ENCODE assay signal across 9 cellular contexts in genomic region chr12:75982974-75983660, GRCh38. TPM values are rescaled to one million over a fixed set of nuclear protein-coding genes. Genes with fewer than 3 reads are reported as not detected.
DNase-seq lines count a peak whose midpoint lies in the region; ATAC-seq, FAIRE-seq and TF ChIP-seq lines count a peak whose summit lies in the region.
"Had no signal": no experiment of that assay in that cellular context is flagged by ENCODE, and none has a peak within 500 bp of the region (broad histone marks: within the 10 kb centered on the region; RNA-seq: fewer than 3 reads in every experiment).

No MANE protein-coding gene starts in this region.

- no peak overlapping the region for H3K4me2 ChIP-seq in smooth muscle cell
- H3K4me2 ChIP-seq: KMS-11 had no signal

- no peaks in the 10 kb centered on the region for H3K9me3 ChIP-seq in smooth muscle cell (replicated peaks; ENCODE audit: low read depth)

- ATAC-seq in Right ventricle myocardium superior (ENCODE audit: poor library complexity): peak; percentile 87
- no peak for ATAC-seq in GM21529 (IDR thresholded peaks at IDR 0.05; ENCODE audit: unreplicated experiment)

- peaks cover 13% of the 10 kb centered on the region for H3K4me1 ChIP-seq in smooth muscle cell (ENCODE audit: low read depth)

- H3K36me3 ChIP-seq in smooth muscle cell (ENCODE audit: low read depth): no peaks in the 10 kb centered on the region

- DNase-seq in H54 (ENCODE audit: insufficient read length, low spot score) (no peak), SW480 (ENCODE audit: low spot score) (peak; percentile 85), Right ventricle myocardium superior (no peak), smooth muscle cell (lab: John Stamatoyannopoulos, UW; ENCODE audit: unreplicated experiment) (no peak), erythroblast (lab: John Stamatoyannopoulos, UW) (no peak), SHP77 (lab: John Stamatoyannopoulos, UW) (no peak)
- DNase-seq: substantia nigra had no signal

- H3K27ac ChIP-seq in smooth muscle cell (ENCODE audit: low read depth): no peak overlapping the region
- H3K27ac ChIP-seq: KMS-11 had no signal

- no peaks in the 10 kb centered on the region for H3K79me2 ChIP-seq in smooth muscle cell (ENCODE audit: low read depth)

- FAIRE-seq in H54 (lab: Jason Lieb, UNC): peak; percentile 43

- no peak for TF ChIP-seq CTCF in smooth muscle cell (IDR thresholded peaks at IDR 0.05; ENCODE audit: borderline replicate concordance, insufficient read depth, poor library complexity, severe bottlenecking)

- H4K20me1 ChIP-seq in smooth muscle cell (ENCODE audit: low read depth): no peaks in the 10 kb centered on the region

- intact Hi-C loops in Right ventricle myocardium superior (cut with DNase I): no loop called here

- no peak overlapping the region for H3K4me3 ChIP-seq in smooth muscle cell

- peaks cover 21% of the 10 kb centered on the region for H3F3A ChIP-seq in smooth muscle cell (ENCODE audit: low read depth)

- 89% methylated on average over 5 of the region's 5 CpGs for WGBS in smooth muscle cell (ENCODE audit: low lambda C conversion rate)

- peak overlapping the region; percentile 46 for H2AFZ ChIP-seq in smooth muscle cell (ENCODE audit: low read depth)

- no peaks in the 10 kb centered on the region for H3K27me3 ChIP-seq in smooth muscle cell (ENCODE audit: low read depth)

- TF ChIP-seq POLR2A in H54 (IDR thresholded peaks at IDR 0.05; ENCODE audit: low read depth, low read length) (no peak), erythroblast (IDR thresholded peaks at IDR 0.05; ENCODE audit: low read length) (no peak)

- H3K9ac ChIP-seq in smooth muscle cell (ENCODE audit: low read depth): no peak overlapping the region
- H3K9ac ChIP-seq: KMS-11 had no signal

RNA-seq across cellular contexts. Expression of gene PHLDA1, which starts 48.5 kb away (rescaled TPM):
- 6.6 TPM for total RNA-seq in Right ventricle myocardium superior
- total RNA-seq in smooth muscle cell: 88.6 and 91.3 TPM in 2 replicates
- polyA plus RNA-seq in smooth muscle cell: 69.7 and 70.2 TPM in 2 replicates

Comparison
In these comparisons a context has a peak if more than half of its experiments do, and no peak if none do; other contexts are left out.
1. RNA of gene PHLDA1, which starts 48.5 kb away (total RNA-seq): 88.6 to 91.3 TPM in smooth muscle cell; 6.6 TPM in Right ventricle myocardium superior (single experiment); every median in the first group is over 10 times any median in the second.